Comparison of ENCODE assay signal across 7 cellular contexts in genomic region chr6:91637217-91637616, GRCh38.
"Had no signal": no experiment of that assay in that cellular context is flagged by ENCODE, and none has a peak within 500 bp of the region (broad histone marks: within the 10 kb centered on the region; RNA-seq: fewer than 3 reads in every experiment).

No MANE protein-coding gene starts in this region.

- H3K9ac ChIP-seq: KMS-11 had no signal

- DNase-seq: Karpas-422, KBM-7, KG1 had no signal

- FAIRE-seq: HTR-8/SVneo, K562 had no signal

- H3K27ac ChIP-seq: HL-60, KMS-11 had no signal

- ATAC-seq: K562 had no signal

- H3K4me3 ChIP-seq: K562 had no signal

- H3K4me2 ChIP-seq: KMS-11 had no signal
